ENCODE assay signal across 1 cellular context in the genomic region with DNA sequence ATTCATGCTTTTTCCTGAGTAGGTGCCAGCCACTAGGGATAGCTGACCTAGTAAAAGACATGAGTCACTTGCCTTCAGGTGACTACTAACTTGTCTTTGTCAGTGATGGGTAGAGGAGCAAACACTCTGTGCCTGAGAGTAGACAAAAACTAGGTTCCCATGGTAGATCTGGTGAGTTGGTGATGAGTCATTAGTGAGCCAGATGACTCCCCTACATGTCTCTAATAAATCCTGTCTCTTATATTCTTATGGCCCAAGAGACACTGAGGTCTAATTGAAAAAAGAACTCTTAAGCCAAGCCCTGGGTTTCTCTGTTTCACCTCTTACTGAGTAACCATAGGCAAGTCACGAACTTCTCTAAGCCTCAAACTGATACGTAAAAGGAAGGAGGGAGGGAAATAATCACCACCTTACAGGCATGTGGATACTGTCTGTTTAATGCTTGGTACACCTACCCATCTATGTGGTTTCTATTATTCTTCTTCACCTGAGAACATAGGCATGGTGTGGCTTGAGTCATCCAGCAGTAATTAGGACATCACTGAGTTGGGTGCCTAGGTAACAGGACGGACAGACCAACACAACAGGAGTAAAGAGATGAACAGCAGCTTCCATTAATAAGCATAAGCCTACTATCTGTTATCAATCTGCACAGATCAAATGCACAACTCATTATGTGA.
TF ChIP-seq lines count a peak whose summit lies in the region.

No MANE protein-coding gene starts in this region.

TF ChIP-seq in WTC11, 78 proteins besides CTCF, POLR2A, EP300 and RAD21 (continued from another document):
- TF ChIP-seq AFF4 (CRISPR knock-in tag; IDR thresholded peaks at IDR 0.05; ENCODE audit: borderline replicate concordance), result no peak
- TF ChIP-seq, protein P1, sequence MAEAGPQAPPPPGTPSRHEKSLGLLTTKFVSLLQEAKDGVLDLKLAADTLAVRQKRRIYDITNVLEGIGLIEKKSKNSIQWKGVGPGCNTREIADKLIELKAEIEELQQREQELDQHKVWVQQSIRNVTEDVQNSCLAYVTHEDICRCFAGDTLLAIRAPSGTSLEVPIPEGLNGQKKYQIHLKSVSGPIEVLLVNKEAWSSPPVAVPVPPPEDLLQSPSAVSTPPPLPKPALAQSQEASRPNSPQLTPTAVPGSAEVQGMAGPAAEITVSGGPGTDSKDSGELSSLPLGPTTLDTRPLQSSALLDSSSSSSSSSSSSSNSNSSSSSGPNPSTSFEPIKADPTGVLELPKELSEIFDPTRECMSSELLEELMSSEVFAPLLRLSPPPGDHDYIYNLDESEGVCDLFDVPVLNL (CRISPR knock-in tag; IDR thresholded peaks at IDR 0.05; ENCODE audit: borderline replicate concordance, low read depth), result no peak
- TF ChIP-seq, protein P2, sequence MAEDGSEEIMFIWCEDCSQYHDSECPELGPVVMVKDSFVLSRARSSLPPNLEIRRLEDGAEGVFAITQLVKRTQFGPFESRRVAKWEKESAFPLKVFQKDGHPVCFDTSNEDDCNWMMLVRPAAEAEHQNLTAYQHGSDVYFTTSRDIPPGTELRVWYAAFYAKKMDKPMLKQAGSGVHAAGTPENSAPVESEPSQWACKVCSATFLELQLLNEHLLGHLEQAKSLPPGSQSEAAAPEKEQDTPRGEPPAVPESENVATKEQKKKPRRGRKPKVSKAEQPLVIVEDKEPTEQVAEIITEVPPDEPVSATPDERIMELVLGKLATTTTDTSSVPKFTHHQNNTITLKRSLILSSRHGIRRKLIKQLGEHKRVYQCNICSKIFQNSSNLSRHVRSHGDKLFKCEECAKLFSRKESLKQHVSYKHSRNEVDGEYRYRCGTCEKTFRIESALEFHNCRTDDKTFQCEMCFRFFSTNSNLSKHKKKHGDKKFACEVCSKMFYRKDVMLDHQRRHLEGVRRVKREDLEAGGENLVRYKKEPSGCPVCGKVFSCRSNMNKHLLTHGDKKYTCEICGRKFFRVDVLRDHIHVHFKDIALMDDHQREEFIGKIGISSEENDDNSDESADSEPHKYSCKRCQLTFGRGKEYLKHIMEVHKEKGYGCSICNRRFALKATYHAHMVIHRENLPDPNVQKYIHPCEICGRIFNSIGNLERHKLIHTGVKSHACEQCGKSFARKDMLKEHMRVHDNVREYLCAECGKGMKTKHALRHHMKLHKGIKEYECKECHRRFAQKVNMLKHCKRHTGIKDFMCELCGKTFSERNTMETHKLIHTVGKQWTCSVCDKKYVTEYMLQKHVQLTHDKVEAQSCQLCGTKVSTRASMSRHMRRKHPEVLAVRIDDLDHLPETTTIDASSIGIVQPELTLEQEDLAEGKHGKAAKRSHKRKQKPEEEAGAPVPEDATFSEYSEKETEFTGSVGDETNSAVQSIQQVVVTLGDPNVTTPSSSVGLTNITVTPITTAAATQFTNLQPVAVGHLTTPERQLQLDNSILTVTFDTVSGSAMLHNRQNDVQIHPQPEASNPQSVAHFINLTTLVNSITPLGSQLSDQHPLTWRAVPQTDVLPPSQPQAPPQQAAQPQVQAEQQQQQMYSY (CRISPR knock-in tag; IDR thresholded peaks at IDR 0.05), result no peak
- TF ChIP-seq, protein P3, sequence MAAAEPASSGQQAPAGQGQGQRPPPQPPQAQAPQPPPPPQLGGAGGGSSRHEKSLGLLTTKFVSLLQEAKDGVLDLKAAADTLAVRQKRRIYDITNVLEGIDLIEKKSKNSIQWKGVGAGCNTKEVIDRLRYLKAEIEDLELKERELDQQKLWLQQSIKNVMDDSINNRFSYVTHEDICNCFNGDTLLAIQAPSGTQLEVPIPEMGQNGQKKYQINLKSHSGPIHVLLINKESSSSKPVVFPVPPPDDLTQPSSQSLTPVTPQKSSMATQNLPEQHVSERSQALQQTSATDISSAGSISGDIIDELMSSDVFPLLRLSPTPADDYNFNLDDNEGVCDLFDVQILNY (CRISPR knock-in tag; IDR thresholded peaks at IDR 0.05), result no peak
TF ChIP-seq in WTC11: peak in this region for 0.
